ENCODE assay signal across 9 cellular contexts in genomic region chr3:101379695-101380376, GRCh38. TPM values are rescaled to one million over a fixed set of nuclear protein-coding genes. Genes with fewer than 3 reads are reported as not detected.
DNase-seq lines count a peak whose midpoint lies in the region; ATAC-seq and TF ChIP-seq lines count a peak whose summit lies in the region.
"Had no signal": no experiment of that assay in that cellular context is flagged by ENCODE, and none has a peak within 500 bp of the region (broad histone marks: within the 10 kb centered on the region; RNA-seq: fewer than 3 reads in every experiment).

No MANE protein-coding gene starts in this region.

- no peak overlapping the region for H2AFZ ChIP-seq in OCI-LY1 (ENCODE audit: low read length)

- no peak for DNase-seq in activated naive CD4-positive, alpha-beta T cell treated with anti-CD3 and anti-CD28 coated beads, Interleukin-2, amount 50 U/mL, for 72 hours (ENCODE audit: low spot score in 2 of 2)
- no peak for DNase-seq in activated naive CD4-positive, alpha-beta T cell (lab: John Stamatoyannopoulos, UW)
- DNase-seq in stimulated activated naive CD8-positive, alpha-beta T cell treated with anti-CD3 and anti-CD28 coated beads, Interleukin-15, amount 100 ng/mL, for 72 hours = no peak
- no peak for DNase-seq in cerebellar cortex (ENCODE audit: low spot score)
- no peak for DNase-seq in SHP77 treated with DMSO at 0.1 percent for 48 hours (lab: John Stamatoyannopoulos, UW)
- DNase-seq in activated gamma-delta T cell (lab: John Stamatoyannopoulos, UW) = no peak

- no peak overlapping the region for H3K27ac Mint-ChIP-seq in activated naive CD4-positive, alpha-beta T cell treated with anti-CD3 and anti-CD28 coated beads, Interleukin-2, amount 50 U/mL, for 72 hours
- H3K27ac Mint-ChIP-seq in stimulated activated naive CD8-positive, alpha-beta T cell treated with anti-CD3 and anti-CD28 coated beads, Interleukin-15, amount 100 ng/mL, for 72 hours = no peak overlapping the region
- H3K27ac Mint-ChIP-seq: brain had no signal

- peak; percentile 89 to 94 for ATAC-seq in activated naive CD4-positive, alpha-beta T cell treated with anti-CD3 and anti-CD28 coated beads, Interleukin-2, amount 50 U/mL, for 72 hours
- peak; percentile 97 for ATAC-seq in HG02943 (IDR thresholded peaks at IDR 0.05; ENCODE audit: low read depth, unreplicated experiment)
- peak; percentile 93 for ATAC-seq in stimulated activated naive CD8-positive, alpha-beta T cell treated with anti-CD3 and anti-CD28 coated beads, Interleukin-15, amount 100 ng/mL, for 72 hours

- TF ChIP-seq CTCF in OCI-LY1 (IDR thresholded peaks at IDR 0.05; ENCODE audit: low read length) = no peak

- 0 out of 2 replicates have a peak, but pooled peaks cover 3% of the 10 kb centered on the region for H3K9me3 ChIP-seq in OCI-LY1 (ENCODE audit: low read length)

- peak overlapping the region in 1 of 2 donors; percentile 8 for H3K4me3 Mint-ChIP-seq in stimulated activated naive CD8-positive, alpha-beta T cell treated with anti-CD3 and anti-CD28 coated beads, Interleukin-15, amount 100 ng/mL, for 72 hours
- H3K4me3 Mint-ChIP-seq: brain had no signal

- H3K36me3 ChIP-seq in OCI-LY1 (ENCODE audit: insufficient read depth, low read length) = peaks cover 8% of the 10 kb centered on the region; the same call in 1 of the 2 replicates

- H4K20me1 ChIP-seq in OCI-LY1 (ENCODE audit: insufficient read depth, low read length) = no peaks in the 10 kb centered on the region

- H3K4me1 Mint-ChIP-seq in stimulated activated naive CD8-positive, alpha-beta T cell treated with anti-CD3 and anti-CD28 coated beads, Interleukin-15, amount 100 ng/mL, for 72 hours = peaks cover 55% of the 10 kb centered on the region

- no peaks in the 10 kb centered on the region for H3K27me3 ChIP-seq in OCI-LY1 (ENCODE audit: insufficient read depth, low read length)

- no peak overlapping the region for H3K4me3 ChIP-seq in OCI-LY1 (ENCODE audit: low read depth, low read length, poor library complexity, severe bottlenecking)

- H3K9me3 Mint-ChIP-seq in activated naive CD4-positive, alpha-beta T cell treated with anti-CD3 and anti-CD28 coated beads, Interleukin-2, amount 50 U/mL, for 72 hours = peaks cover 0 to 5% of the 10 kb centered on the region in 2 donors
- H3K9me3 Mint-ChIP-seq in stimulated activated naive CD8-positive, alpha-beta T cell treated with anti-CD3 and anti-CD28 coated beads, Interleukin-15, amount 100 ng/mL, for 72 hours = peaks cover 8 to 10% of the 10 kb centered on the region in 2 donors

- peaks cover 0 to 14% of the 10 kb centered on the region in 2 donors for H3K36me3 Mint-ChIP-seq in activated naive CD4-positive, alpha-beta T cell treated with anti-CD3 and anti-CD28 coated beads, Interleukin-2, amount 50 U/mL, for 72 hours

- H3K9me2 ChIP-seq in OCI-LY1 (ENCODE audit: low read depth, low read length) = no peaks in the 10 kb centered on the region

- peaks cover 4% of the 10 kb centered on the region for H3K4me1 ChIP-seq in OCI-LY1 (ENCODE audit: insufficient read depth, low read length, severe bottlenecking)

- H3K27me3 Mint-ChIP-seq in stimulated activated naive CD8-positive, alpha-beta T cell treated with anti-CD3 and anti-CD28 coated beads, Interleukin-15, amount 100 ng/mL, for 72 hours = no peaks in the 10 kb centered on the region
- H3K27me3 Mint-ChIP-seq: brain had no signal

- 0 out of 2 replicates have a peak, but pooled peaks cover 5% of the 10 kb centered on the region for H3F3A ChIP-seq in OCI-LY1 (ENCODE audit: insufficient read depth, low read length)

- no peaks in the 10 kb centered on the region for H3K79me2 ChIP-seq in OCI-LY1 (ENCODE audit: insufficient read depth, low read length)

- no peak overlapping the region for H3K27ac ChIP-seq in OCI-LY1 (ENCODE audit: low read depth, low read length, poor library complexity, severe bottlenecking)

- peak overlapping the region; percentile 23; the same call in 1 of the 2 replicates for H3K4me2 ChIP-seq in OCI-LY1 (ENCODE audit: low read length)

- H3K9ac ChIP-seq in OCI-LY1 (ENCODE audit: low read length) = no peak overlapping the region

RNA-seq across cellular contexts. Expression of gene IMPG2, which starts 59.5 kb away (rescaled TPM):
- under 1 TPM; 0.09 to 0.45 TPM for total RNA-seq in activated naive CD4-positive, alpha-beta T cell treated with anti-CD3 and anti-CD28 coated beads, Interleukin-2, amount 50 U/mL, for 72 hours
